ENCODE assay signal across 8 cellular contexts in genomic region chr18:63831080-63831788, GRCh38. TPM values are rescaled to one million over a fixed set of nuclear protein-coding genes. Genes with fewer than 3 reads are reported as not detected.
A peak's percentile ranks its signal among the peaks of the same experiment; 100 is the strongest.
DNase-seq lines count a peak whose midpoint lies in the region; ATAC-seq and TF ChIP-seq lines count a peak whose summit lies in the region.

No MANE protein-coding gene starts in this region.

- no peaks in the 10 kb centered on the region for H3K9me3 ChIP-seq in BLaER1 treated with 17β-estradiol and CSF1 and Interleukin-3, amounts not matched to agents 10 nM and 100 nM (replicated peaks in 1 of 11)
- H3K9me3 ChIP-seq in psoas muscle: no peaks in the 10 kb centered on the region

- no peaks in the 10 kb centered on the region for H4K20me1 ChIP-seq in BLaER1 treated with 17β-estradiol and CSF1 and Interleukin-3, amounts not matched to agents 10 nM and 100 nM

- WGBS in psoas muscle, 3 donors: 61 to 78% (median 62%) methylated on average over 6 of the region's 6 CpGs

- DNase-seq in amniotic epithelial cell (ENCODE audit: low read depth) (peak; percentile 84), Right ventricle myocardium superior (no peak), head of caudate nucleus (no peak), NCI-H2081 treated with DMSO at 0.1 percent for 48 hours (lab: John Stamatoyannopoulos, UW) (no peak), psoas muscle (no peak)

- ATAC-seq in GM21367 (IDR thresholded peaks at IDR 0.05; ENCODE audit: unreplicated experiment): peak; percentile 96
- ATAC-seq in HG03469 (IDR thresholded peaks at IDR 0.05; ENCODE audit: unreplicated experiment): peak; percentile 91
- no peak for ATAC-seq in Right ventricle myocardium superior (ENCODE audit: poor library complexity)
- no peak for ATAC-seq in psoas muscle

- H3K36me3 ChIP-seq in BLaER1 treated with 17β-estradiol and CSF1 and Interleukin-3, amounts not matched to agents 10 nM and 100 nM: no peaks in the 10 kb centered on the region
- no peaks in the 10 kb centered on the region for H3K36me3 ChIP-seq in psoas muscle (ENCODE audit: insufficient read depth in 1 of 2, low read depth in 1 of 2)

- no peaks in the 10 kb centered on the region for H3K27me3 ChIP-seq in BLaER1 treated with 17β-estradiol and CSF1 and Interleukin-3, amounts not matched to agents 10 nM and 100 nM
- H3K27me3 ChIP-seq in psoas muscle (ENCODE audit: insufficient read depth in 3 of 3, low read length in 2 of 3): peaks cover 0 to 2% (median 0%) of the 10 kb centered on the region in 3 donors

- peak overlapping the region; percentile 26 to 72 (median 54) for H3K4me2 ChIP-seq in BLaER1 treated with 17β-estradiol and CSF1 and Interleukin-3, amounts not matched to agents 10 nM and 100 nM

- H3K27ac ChIP-seq in BLaER1 treated with 17β-estradiol and CSF1 and Interleukin-3, amounts not matched to agents 10 nM and 100 nM: peak overlapping the region in 2 of 11 experiments; percentile 16 to 30; a peak in 3 of 22 replicates
- H3K27ac ChIP-seq in psoas muscle: no peak overlapping the region

- intact Hi-C loops in Right ventricle myocardium superior (cut with DNase I) (no loop called here), head of caudate nucleus (cut with DNase I) (no loop called here), psoas muscle (cut with DNase I) (no loop called here)

- no peak overlapping the region for H3K4me3 ChIP-seq in BLaER1 treated with 17β-estradiol and CSF1 and Interleukin-3, amounts not matched to agents 10 nM and 100 nM
- no peak overlapping the region for H3K4me3 ChIP-seq in psoas muscle

- TF ChIP-seq CTCF in psoas muscle (IDR thresholded peaks at IDR 0.05): no peak

- H3K9ac ChIP-seq in BLaER1 treated with 17β-estradiol and CSF1 and Interleukin-3, amounts not matched to agents 10 nM and 100 nM: no peak overlapping the region

- H3K4me1 ChIP-seq in BLaER1 treated with 17β-estradiol and CSF1 and Interleukin-3, amounts not matched to agents 10 nM and 100 nM: peaks cover 13 to 29% (median 21%) of the 10 kb centered on the region in 10 experiments
- H3K4me1 ChIP-seq in psoas muscle: no peaks in the 10 kb centered on the region

RNA-seq across cellular contexts. Expression of gene SERPINB7, which starts 56.0 kb away (rescaled TPM):
- total RNA-seq in Right ventricle myocardium superior (not detected), psoas muscle (not detected)
- not detected for polyA plus RNA-seq in psoas muscle

RNA-seq across cellular contexts. Expression of gene SERPINB2, which starts 56.3 kb away (rescaled TPM):
- total RNA-seq in Right ventricle myocardium superior (not detected), psoas muscle (under 1 TPM in 2 of 4 donors, not detected in 2; 0.20 to 0.22 TPM)
- under 1 TPM in 2 of 3 donors, not detected in 1; 0.03 to 0.15 TPM for polyA plus RNA-seq in psoas muscle

Comparison
In these comparisons a context has a peak if more than half of its experiments do, and no peak if none do; other contexts are left out.
1. ATAC-seq: peak in GM21367 (single experiment) and HG03469 (single experiment); none in Right ventricle myocardium superior (single experiment) and psoas muscle (0 of 4).